In genomic region chr9:109319631-109320233, GRCh38 we compare ENCODE assay signal across 1 cellular context.
TF ChIP-seq lines count a peak whose summit lies in the region.

No MANE protein-coding gene starts in this region.

TF ChIP-seq in HEK293, 187 proteins besides CTCF, POLR2A, EP300 and RAD21 (continued from another document):
- TF ChIP-seq ZSCAN4 (tag by site-specific recombination; IDR thresholded peaks at IDR 0.05) (no peak), ZNF580 (tag by site-specific recombination; IDR thresholded peaks at IDR 0.05) (no peak), ZIC2 (tag by site-specific recombination; IDR thresholded peaks at IDR 0.05) (0 out of 2 replicates have a peak, but pooled peaks have one; percentile 9), YY1 (tag by site-specific recombination; IDR thresholded peaks at IDR 0.05) (0 out of 2 replicates have a peak, but pooled peaks have one; percentile 16), HIC1 (tag by site-specific recombination; IDR thresholded peaks at IDR 0.05) (peak; percentile 47; the same call in 1 of the 2 replicates), KLF10 (tag by site-specific recombination; IDR thresholded peaks at IDR 0.05) (no peak), ZSCAN5A (tag by site-specific recombination; IDR thresholded peaks at IDR 0.05) (no peak), ZFHX2 (tag by site-specific recombination; conservative IDR thresholded peaks at IDR 0.05) (0 out of 2 replicates have a peak, but pooled peaks have one; percentile 9), ZNF777 (tag by site-specific recombination; IDR thresholded peaks at IDR 0.05; ENCODE audit: borderline replicate concordance) (peak; percentile 85; the same call in 1 of the 2 replicates), ZNF704 (tag by site-specific recombination; IDR thresholded peaks at IDR 0.05) (no peak)
